ENCODE assay signal across 21 cellular contexts in genomic region chr9:125999504-125999881, GRCh38.
"Had no signal": no experiment of that assay in that cellular context is flagged by ENCODE, and none has a peak within 500 bp of the region (broad histone marks: within the 10 kb centered on the region; RNA-seq: fewer than 3 reads in every experiment).

No MANE protein-coding gene starts in this region.

- DNase-seq: effector memory CD8-positive, alpha-beta T cell; esophagus squamous epithelium; foreskin fibroblast; glutamatergic neuron; islet precursor cell; left ventricle myocardium superior; mesenchymal stem cell; midbrain; naive B cell; ovary; small intestine; stimulated activated CD4-positive, alpha-beta T cell treated with anti-CD3 and anti-CD28 coated beads, Interleukin-12 subunit alpha, Interleukin-12 subunit beta, amount 100 ng/mL, for 4 hours; stimulated activated naive CD4-positive, alpha-beta T cell; stomach; substantia nigra; transverse colon had no signal

- H3K9me3 Mint-ChIP-seq: dendritic cell treated with granulocyte-macrophage colony-stimulating factor and Interleukin-4, amounts not matched to agents 40 ng/mL and 50 ng/mL, for 4 days; effector memory CD8-positive, alpha-beta T cell had no signal

- H3K36me3 Mint-ChIP-seq: naive B cell had no signal

- H3K27me3 ChIP-seq: ovary, transverse colon had no signal

- H3K4me3 ChIP-seq: esophagus squamous epithelium, gastroesophageal sphincter, lung, ovary, stomach, thoracic aorta, transverse colon had no signal

- H3K4me1 ChIP-seq: esophagus squamous epithelium, gastroesophageal sphincter, stomach, transverse colon had no signal

- H3K27ac ChIP-seq: esophagus squamous epithelium, gastroesophageal sphincter, ovary, stomach, thoracic aorta, transverse colon had no signal

- H3K27ac Mint-ChIP-seq: dendritic cell treated with granulocyte-macrophage colony-stimulating factor and Interleukin-4, amounts not matched to agents 40 ng/mL and 50 ng/mL, for 4 days; effector memory CD8-positive, alpha-beta T cell; progenitor cell of endocrine pancreas had no signal

- H3K36me3 ChIP-seq: esophagus squamous epithelium, gastroesophageal sphincter, ovary, stomach, thoracic aorta, transverse colon had no signal

- H3K4me3 Mint-ChIP-seq: dendritic cell treated with granulocyte-macrophage colony-stimulating factor and Interleukin-4, amounts not matched to agents 40 ng/mL and 50 ng/mL, for 4 days; effector memory CD8-positive, alpha-beta T cell; naive B cell had no signal

- H3K4me1 Mint-ChIP-seq: naive B cell had no signal

- H3K9me3 ChIP-seq: esophagus squamous epithelium, gastroesophageal sphincter, ovary, stomach, thoracic aorta, transverse colon had no signal
